In the genomic region with DNA sequence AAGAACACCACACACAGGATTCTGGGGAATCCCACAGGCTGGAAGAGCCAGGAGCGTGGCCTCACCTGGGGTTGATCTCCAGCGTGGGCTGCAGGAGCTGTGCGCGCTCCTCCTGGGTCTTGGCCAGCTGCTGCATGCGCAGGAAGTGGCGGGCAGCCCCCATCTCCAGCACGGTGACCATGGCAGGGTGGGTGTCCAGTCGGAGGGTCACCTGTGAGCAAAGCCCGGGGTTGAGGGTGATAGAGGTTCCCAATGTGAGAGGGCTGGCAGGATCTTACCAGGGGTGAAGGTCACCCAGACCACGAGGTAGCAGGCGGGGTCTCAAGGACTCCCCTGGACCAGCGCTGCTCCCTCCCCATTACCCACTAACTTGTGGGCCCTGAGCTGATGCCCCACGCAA, we compare ENCODE assay signal across 1 cellular context.
A peak's percentile ranks its signal among the peaks of the same experiment; 100 is the strongest.
TF ChIP-seq lines count a peak whose summit lies in the region.

No MANE protein-coding gene starts in this region.

TF ChIP-seq in K562, 482 proteins besides CTCF, POLR2A, EP300 and RAD21:
- TF ChIP-seq PHF21A (IDR thresholded peaks at IDR 0.05; ENCODE audit: borderline replicate concordance, low read depth) (no peak), RBM22 (IDR thresholded peaks at IDR 0.05; ENCODE audit: low read depth, low read length, poor library complexity, severe bottlenecking) (peak; percentile 32), POLR2G (IDR thresholded peaks at IDR 0.05; ENCODE audit: low read depth, low read length) (0 out of 2 replicates have a peak, but pooled peaks have one; percentile 28)
- TF ChIP-seq, protein P1, sequence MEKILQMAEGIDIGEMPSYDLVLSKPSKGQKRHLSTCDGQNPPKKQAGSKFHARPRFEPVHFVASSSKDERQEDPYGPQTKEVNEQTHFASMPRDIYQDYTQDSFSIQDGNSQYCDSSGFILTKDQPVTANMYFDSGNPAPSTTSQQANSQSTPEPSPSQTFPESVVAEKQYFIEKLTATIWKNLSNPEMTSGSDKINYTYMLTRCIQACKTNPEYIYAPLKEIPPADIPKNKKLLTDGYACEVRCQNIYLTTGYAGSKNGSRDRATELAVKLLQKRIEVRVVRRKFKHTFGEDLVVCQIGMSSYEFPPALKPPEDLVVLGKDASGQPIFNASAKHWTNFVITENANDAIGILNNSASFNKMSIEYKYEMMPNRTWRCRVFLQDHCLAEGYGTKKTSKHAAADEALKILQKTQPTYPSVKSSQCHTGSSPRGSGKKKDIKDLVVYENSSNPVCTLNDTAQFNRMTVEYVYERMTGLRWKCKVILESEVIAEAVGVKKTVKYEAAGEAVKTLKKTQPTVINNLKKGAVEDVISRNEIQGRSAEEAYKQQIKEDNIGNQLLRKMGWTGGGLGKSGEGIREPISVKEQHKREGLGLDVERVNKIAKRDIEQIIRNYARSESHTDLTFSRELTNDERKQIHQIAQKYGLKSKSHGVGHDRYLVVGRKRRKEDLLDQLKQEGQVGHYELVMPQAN (IDR thresholded peaks at IDR 0.05; ENCODE audit: borderline replicate concordance): no peak
TF ChIP-seq in K562: peak in this region for 2.
